ENCODE assay signal across 22 cellular contexts in the genomic region with DNA sequence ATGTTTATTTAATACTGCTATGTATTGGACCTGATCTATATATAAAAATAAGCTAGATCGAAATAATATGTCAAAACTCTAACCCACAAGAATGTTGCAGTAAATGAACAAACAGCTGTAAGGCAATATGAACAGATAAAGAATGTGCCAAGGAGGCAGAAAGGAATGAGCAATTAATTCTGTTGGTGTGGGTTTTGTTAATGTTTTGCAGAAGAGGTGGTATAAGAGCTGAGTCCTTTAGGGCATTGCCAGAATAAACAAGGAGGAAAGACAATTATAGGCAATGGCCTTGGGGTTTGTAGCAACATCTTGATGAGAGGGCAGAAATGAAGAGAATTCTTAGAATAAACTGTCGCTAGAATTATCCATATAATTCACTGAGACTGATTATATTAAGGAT.
DNase-seq lines count a peak whose midpoint lies in the region; ATAC-seq and TF ChIP-seq lines count a peak whose summit lies in the region.
"Had no signal": no experiment of that assay in that cellular context is flagged by ENCODE, and none has a peak within 500 bp of the region (broad histone marks: within the 10 kb centered on the region; RNA-seq: fewer than 3 reads in every experiment).

No MANE protein-coding gene starts in this region.

- POLR2A ChIA-PET in AG04449 (lab: Yijun Ruan, JAX) = interaction anchor here (0.9 kb wide), 1 partner anchor 64 kb away, joined by 3 read pairs; no protein-coding TSS in a partner anchor

- H3K4me1 ChIP-seq in transverse colon = no peaks in the 10 kb centered on the region

- no peaks in the 10 kb centered on the region for H3K36me3 ChIP-seq in transverse colon
- H3K36me3 ChIP-seq: brain microvascular endothelial cell, WERI-Rb-1 had no signal

- TF ChIP-seq CTCF in AG04449 (IDR thresholded peaks at IDR 0.05; ENCODE audit: insufficient read depth, low read length, missing control alignments) (no peak), astrocyte of the cerebellum (IDR thresholded peaks at IDR 0.05; ENCODE audit: low read depth, low read length, missing control alignments) (no peak), transverse colon (IDR thresholded peaks at IDR 0.05) (no peak)

- TF ChIP-seq EP300 in transverse colon (IDR thresholded peaks at IDR 0.05; ENCODE audit: low read depth) = no peak

- H3K27me3 ChIP-seq in transverse colon = no peaks in the 10 kb centered on the region
- H3K27me3 ChIP-seq: brain microvascular endothelial cell had no signal

- CTCF ChIA-PET in AG04449 (lab: Yijun Ruan, JAX) = no interaction called here

- no peak for TF ChIP-seq POLR2A in transverse colon (IDR thresholded peaks at IDR 0.05)

- DNase-seq in AG04449 (ENCODE audit: low read depth, low spot score) (peak; percentile 24), HS-27A (ENCODE audit: low read depth) (peak; percentile 15), astrocyte of the cerebellum (ENCODE audit: low read depth) (peak; percentile 23), left kidney (ENCODE audit: low read depth, low spot score) (peak; percentile 48), transverse colon (no peak), DMS153 treated with DMSO at 0.1 percent for 48 hours (lab: John Stamatoyannopoulos, UW; ENCODE audit: unreplicated experiment) (no peak), T-helper 9 cell (no peak)
- DNase-seq: activated CD4-positive, alpha-beta memory T cell treated with anti-CD3 and anti-CD28 coated beads, Interleukin-2, amount 10 ng/mL, durations not matched to agents 7 days and 5 days; activated naive CD4-positive, alpha-beta T cell treated with anti-CD3 and anti-CD28 coated beads, Interleukin-2, amount 10 ng/mL, durations not matched to agents 7 days and 5 days; activated T-cell treated with anti-CD3 and anti-CD28 coated beads, Interleukin-2, amount 50 U/mL, for 1 hour; brain microvascular endothelial cell; CD4-positive, CD25-positive, alpha-beta regulatory T cell; DMS79; H9; NCI-H2081; NCI-H526; SHP77; WERI-Rb-1 had no signal

- H3K4me3 ChIP-seq in AG04449 (ENCODE audit: low read depth, low read length) (no peak overlapping the region), astrocyte of the cerebellum (ENCODE audit: low read depth, low read length) (no peak overlapping the region), transverse colon (no peak overlapping the region)

- in situ Hi-C loops in astrocyte of the cerebellum (cut with HindIII; ENCODE audit: low sequenced_read_pairs) (no loop called here), transverse colon (cut with MboI; ENCODE audit: low pct_ligation_motif_present in 1 of 4, low pct_unique_long_range_greater_than_20kb in 1 of 4, low sequenced_read_pairs in 3 of 4) (no loop called here)

- no peaks in the 10 kb centered on the region for H3K9me3 ChIP-seq in transverse colon

- no peak overlapping the region for H3K27ac ChIP-seq in transverse colon
- H3K27ac ChIP-seq: brain microvascular endothelial cell, epithelial cell of prostate, HL-60, WERI-Rb-1 had no signal

- intact Hi-C loops in transverse colon (cut with DNase I; ENCODE audit: low total_unique reads) = no loop called here

- WGBS in transverse colon (ENCODE audit: low coverage in 1 of 2), 2 donors = 56 to 68% methylated on average over 2 of the region's 2 CpGs

- ATAC-seq in HG03460 (IDR thresholded peaks at IDR 0.05; ENCODE audit: unreplicated experiment) = no peak
- ATAC-seq: stimulated activated memory B cell treated with anti-CD40 and anti-IgM and Interleukin-4, amounts not matched to agents 10 μg/mL and 1 μg/mL and 100 μg/mL, for 72 hours had no signal

Comparison
In these comparisons a context has a peak if more than half of its experiments do, and no peak if none do; other contexts are left out.
1. DNase-seq: peak in AG04449 (single experiment), HS-27A (single experiment), astrocyte of the cerebellum (single experiment) and left kidney (single experiment); none in transverse colon (single experiment), DMS153 treated with DMSO at 0.1 percent for 48 hours (single experiment) and T-helper 9 cell (single experiment).